ENCODE assay signal across 8 cellular contexts in the genomic region with DNA sequence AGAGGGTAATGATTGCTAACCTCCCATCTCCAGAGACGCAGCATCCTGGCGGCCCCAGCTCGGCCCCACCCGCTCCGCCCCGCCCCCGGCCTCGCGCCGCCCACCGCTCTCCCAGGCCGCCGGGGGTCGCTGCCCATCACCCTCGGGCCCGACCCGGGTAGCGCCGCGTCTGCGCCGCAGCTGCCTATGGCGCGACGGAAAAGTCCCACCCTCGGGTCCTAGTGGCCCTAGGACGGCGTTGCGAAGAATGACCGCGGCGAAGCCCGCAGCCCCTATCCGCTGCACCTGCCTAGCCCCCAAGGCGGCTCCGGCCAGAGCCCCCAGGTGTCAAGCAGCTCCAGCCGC. TPM values are rescaled to one million over a fixed set of nuclear protein-coding genes. Genes with fewer than 3 reads are reported as not detected.
DNase-seq lines count a peak whose midpoint lies in the region; ATAC-seq and TF ChIP-seq lines count a peak whose summit lies in the region.

No MANE protein-coding gene starts in this region.

- peak overlapping the region; percentile 99 for H3K27ac Mint-ChIP-seq in activated CD8-positive, alpha-beta T cell treated with anti-CD3 and anti-CD28 coated beads for 36 hours
- peak overlapping the region; percentile 99 to 100 for H3K27ac Mint-ChIP-seq in effector memory CD8-positive, alpha-beta T cell
- peak overlapping the region; percentile 98 for H3K27ac Mint-ChIP-seq in mesothelial cell of epicardium

- CTCF ChIA-PET in activated CD8-positive, alpha-beta T cell treated with anti-CD3 and anti-CD28 coated beads for 36 hours (lab: Charles Lee): interaction anchor here (0.6 to 4.0 kb wide), 9 partner anchors 12 to 135 kb away, joined by 3 to 22 read pairs (median 8); a partner anchor contains a TSS

- H3K4me1 Mint-ChIP-seq in activated CD8-positive, alpha-beta T cell treated with anti-CD3 and anti-CD28 coated beads for 36 hours (ENCODE audit: low read depth): peaks cover 58% of the 10 kb centered on the region
- H3K4me1 Mint-ChIP-seq in effector memory CD8-positive, alpha-beta T cell (ENCODE audit: low read depth in 2 of 2): peaks cover 37 to 39% of the 10 kb centered on the region in 2 donors
- peaks cover 20% of the 10 kb centered on the region for H3K4me1 Mint-ChIP-seq in mesothelial cell of epicardium

- peaks cover 49% of the 10 kb centered on the region for H3K36me3 Mint-ChIP-seq in activated CD8-positive, alpha-beta T cell treated with anti-CD3 and anti-CD28 coated beads for 36 hours (ENCODE audit: low read depth)
- H3K36me3 Mint-ChIP-seq in effector memory CD8-positive, alpha-beta T cell (ENCODE audit: insufficient read depth): peaks cover 58% of the 10 kb centered on the region
- peaks cover 23% of the 10 kb centered on the region for H3K36me3 Mint-ChIP-seq in mesothelial cell of epicardium

- no peaks in the 10 kb centered on the region for H3K27me3 Mint-ChIP-seq in activated CD8-positive, alpha-beta T cell treated with anti-CD3 and anti-CD28 coated beads for 36 hours
- no peaks in the 10 kb centered on the region for H3K27me3 Mint-ChIP-seq in effector memory CD8-positive, alpha-beta T cell
- no peaks in the 10 kb centered on the region for H3K27me3 Mint-ChIP-seq in mesothelial cell of epicardium (ENCODE audit: low read depth)

- no peak for TF ChIP-seq CTCF in activated CD8-positive, alpha-beta T cell treated with anti-CD3 and anti-CD28 coated beads for 36 hours (IDR thresholded peaks at IDR 0.05)
- no peak for TF ChIP-seq CTCF in mesothelial cell of epicardium (IDR thresholded peaks at IDR 0.05; ENCODE audit: unreplicated experiment)

- H3K4me3 Mint-ChIP-seq in activated CD8-positive, alpha-beta T cell treated with anti-CD3 and anti-CD28 coated beads for 36 hours: peak overlapping the region; percentile 98
- peak overlapping the region; percentile 96 to 97 for H3K4me3 Mint-ChIP-seq in effector memory CD8-positive, alpha-beta T cell
- H3K4me3 Mint-ChIP-seq in mesothelial cell of epicardium: peak overlapping the region; percentile 92

- H3K9me3 Mint-ChIP-seq in activated CD8-positive, alpha-beta T cell treated with anti-CD3 and anti-CD28 coated beads for 36 hours: no peaks in the 10 kb centered on the region
- no peaks in the 10 kb centered on the region for H3K9me3 Mint-ChIP-seq in effector memory CD8-positive, alpha-beta T cell
- H3K9me3 Mint-ChIP-seq in mesothelial cell of epicardium: no peaks in the 10 kb centered on the region

- intact Hi-C loops in activated CD8-positive, alpha-beta T cell treated with anti-CD3 and anti-CD28 coated beads for 36 hours (cut with micrococcal nuclease): no loop called here

- ATAC-seq in GM18517 (IDR thresholded peaks at IDR 0.05; ENCODE audit: unreplicated experiment): peak; percentile 41
- ATAC-seq in HG03025 (IDR thresholded peaks at IDR 0.05; ENCODE audit: low FRiP score, unreplicated experiment): peak; percentile 47
- peak; percentile 64 for ATAC-seq in activated CD8-positive, alpha-beta T cell treated with anti-CD3 and anti-CD28 coated beads for 36 hours
- peak; percentile 52 for ATAC-seq in effector memory CD8-positive, alpha-beta T cell (replicated peaks)

- POLR2A ChIA-PET in activated CD8-positive, alpha-beta T cell treated with anti-CD3 and anti-CD28 coated beads for 36 hours (lab: Charles Lee): interaction anchor here (0.7 to 4.1 kb wide), 20 partner anchors 9 to 524 kb away, joined by 3 to 36 read pairs (median 4); a partner anchor contains a TSS

- peak; percentile 74 for DNase-seq in AG08395 (ENCODE audit: low spot score)
- DNase-seq in NCI-H2227 (lab: John Stamatoyannopoulos, UW; ENCODE audit: unreplicated experiment): peak; percentile 82
- peak; percentile 79 for DNase-seq in activated CD8-positive, alpha-beta T cell treated with anti-CD3 and anti-CD28 coated beads for 36 hours
- DNase-seq in effector memory CD8-positive, alpha-beta T cell: peak; percentile 61 to 72 (median 71)
- DNase-seq in mesothelial cell of epicardium (ENCODE audit: low spot score in 2 of 2, unreplicated experiment in 2 of 2): peak; percentile 43 to 68
- peak; percentile 45 to 49 for DNase-seq in stimulated activated CD8-positive, alpha-beta memory T cell treated with anti-CD3 and anti-CD28 coated beads, Interleukin-7, amount 100 ng/mL, for 1 hour (ENCODE audit: low read depth in 2 of 2)

RNA-seq across cellular contexts. Expression of a gene that starts 0.5 kb away (rescaled TPM):
- 100 to 1,000 TPM in 1 of 2 experiments, 10 to 100 TPM in 1; 98.5 to 105 TPM for total RNA-seq in activated CD8-positive, alpha-beta T cell treated with anti-CD3 and anti-CD28 coated beads for 36 hours
- 107 to 116 TPM (median 112 TPM) in 3 replicates for total RNA-seq in mesothelial cell of epicardium

RNA-seq across cellular contexts. Expression of a gene that starts 0.6 kb away (rescaled TPM):
- total RNA-seq in activated CD8-positive, alpha-beta T cell treated with anti-CD3 and anti-CD28 coated beads for 36 hours: 10 to 100 TPM; 33.6 to 35.3 TPM
- 36.1 to 38.9 TPM (median 38.0 TPM) in 3 replicates for total RNA-seq in mesothelial cell of epicardium

RNA-seq across cellular contexts. Expression of a gene that starts 36.9 kb away (rescaled TPM):
- 1 to 10 TPM; 8.6 to 9.3 TPM for total RNA-seq in activated CD8-positive, alpha-beta T cell treated with anti-CD3 and anti-CD28 coated beads for 36 hours
- 22.2 to 26.1 TPM (median 22.5 TPM) in 3 replicates for total RNA-seq in mesothelial cell of epicardium

Comparison
In these comparisons a context has a peak if more than half of its experiments do, and no peak if none do; other contexts are left out.
1. Peak in every context shown above with its lines: DNase-seq and ATAC-seq.